Comparison of ENCODE assay signal across 8 cellular contexts in genomic region chr12:122880668-122881067, GRCh38. TPM values are rescaled to one million over a fixed set of nuclear protein-coding genes. Genes with fewer than 3 reads are reported as not detected.
DNase-seq lines count a peak whose midpoint lies in the region; ATAC-seq and TF ChIP-seq lines count a peak whose summit lies in the region.

No MANE protein-coding gene starts in this region.

- no peak overlapping the region for H4K8ac ChIP-seq in mesenchymal stem cell (ENCODE audit: low read length)

- peak overlapping the region in 1 of 2 experiments; percentile 65 for H3K23ac ChIP-seq in mesenchymal stem cell (ENCODE audit: low read length in 2 of 2)

- H3K9me3 ChIP-seq in mesenchymal stem cell (ENCODE audit: control insufficient read depth, low read length) = no peaks in the 10 kb centered on the region

- H3K4ac ChIP-seq in mesenchymal stem cell (ENCODE audit: low read depth in 1 of 2, low read length in 2 of 2) = no peak overlapping the region

- peak overlapping the region; percentile 80 for H3K27ac Mint-ChIP-seq in chondrocyte (ENCODE audit: unreplicated experiment)
- no peak overlapping the region for H3K27ac Mint-ChIP-seq in activated naive CD4-positive, alpha-beta T cell treated with anti-CD3 and anti-CD28 coated beads, Interleukin-2, amount 10 ng/mL, durations not matched to agents 7 days and 5 days

- H2BK120ac ChIP-seq in mesenchymal stem cell (ENCODE audit: low read depth, low read length) = no peak overlapping the region

- CTCF ChIA-PET in activated naive CD4-positive, alpha-beta T cell treated with anti-CD3 and anti-CD28 coated beads, Interleukin-2, amount 10 ng/mL, durations not matched to agents 7 days and 5 days (lab: Charles Lee) = interaction anchor here (0.7 to 4.1 kb wide), 9 partner anchors 9 to 94 kb away, joined by 3 to 35 read pairs (median 5); partner anchors contain the start of gene OGFOD2

- DNase-seq in NCI-H82 (lab: John Stamatoyannopoulos, UW) (peak; percentile 67), NCI-H82 treated with DMSO at 0.1 percent for 48 hours (lab: John Stamatoyannopoulos, UW; ENCODE audit: unreplicated experiment) (no peak), NCI-H446 (lab: John Stamatoyannopoulos, UW) (peak; percentile 22 to 60), chondrocyte (ENCODE audit: low spot score) (no peak), mesenchymal stem cell (no peak), dedifferentiated amniotic fluid mesenchymal stem cell (ENCODE audit: extremely low spot score) (no peak)
- DNase-seq in activated naive CD4-positive, alpha-beta T cell treated with anti-CD3 and anti-CD28 coated beads, Interleukin-2, amount 10 ng/mL, durations not matched to agents 7 days and 5 days = no peak

- H3K27me3 ChIP-seq in mesenchymal stem cell (ENCODE audit: control insufficient read depth in 1 of 2, insufficient read depth in 1 of 2, low read length in 2 of 2) = no peaks in the 10 kb centered on the region

- peak; percentile 73 for TF ChIP-seq CTCF in chondrocyte (IDR thresholded peaks at IDR 0.05)

- no peak overlapping the region for H4K91ac ChIP-seq in mesenchymal stem cell (ENCODE audit: low read length)

- H3K18ac ChIP-seq in mesenchymal stem cell (ENCODE audit: low read depth in 1 of 2, low read length in 2 of 2) = peak overlapping the region in 1 of 2 experiments; percentile 74

- H3K4me3 ChIP-seq in mesenchymal stem cell (ENCODE audit: insufficient read depth in 1 of 2, low read depth in 1 of 2, low read length in 2 of 2) = peak overlapping the region in 1 of 2 experiments; percentile 48

- H2AK5ac ChIP-seq in mesenchymal stem cell (ENCODE audit: low read length, severe bottlenecking) = peak overlapping the region; percentile 57

- no peaks in the 10 kb centered on the region for H3K36me3 Mint-ChIP-seq in chondrocyte (ENCODE audit: low read depth)
- H3K36me3 Mint-ChIP-seq in activated naive CD4-positive, alpha-beta T cell treated with anti-CD3 and anti-CD28 coated beads, Interleukin-2, amount 10 ng/mL, durations not matched to agents 7 days and 5 days = peaks cover 36% of the 10 kb centered on the region

- no peak overlapping the region for H2AFZ ChIP-seq in mesenchymal stem cell (ENCODE audit: low read depth, low read length)

- peaks cover 60% of the 10 kb centered on the region for H3K4me1 Mint-ChIP-seq in chondrocyte (ENCODE audit: low read depth)
- peaks cover 83% of the 10 kb centered on the region for H3K4me1 Mint-ChIP-seq in activated naive CD4-positive, alpha-beta T cell treated with anti-CD3 and anti-CD28 coated beads, Interleukin-2, amount 10 ng/mL, durations not matched to agents 7 days and 5 days

- H3K27me3 Mint-ChIP-seq in chondrocyte (ENCODE audit: low read depth) = no peaks in the 10 kb centered on the region
- H3K27me3 Mint-ChIP-seq in activated naive CD4-positive, alpha-beta T cell treated with anti-CD3 and anti-CD28 coated beads, Interleukin-2, amount 10 ng/mL, durations not matched to agents 7 days and 5 days = peaks cover 27% of the 10 kb centered on the region

- H3K9ac ChIP-seq in mesenchymal stem cell (ENCODE audit: low read length) = peak overlapping the region; percentile 70

- H2BK15ac ChIP-seq in mesenchymal stem cell (ENCODE audit: low read depth, poor library complexity, severe bottlenecking) = no peak overlapping the region

- H2BK5ac ChIP-seq in mesenchymal stem cell (ENCODE audit: low read depth, low read length, poor library complexity, severe bottlenecking) = peak overlapping the region; percentile 75

- H3K4me1 ChIP-seq in mesenchymal stem cell (ENCODE audit: control insufficient read depth, insufficient read depth, low read depth, low read length) = peaks cover 26% of the 10 kb centered on the region

- peak overlapping the region in 1 of 2 experiments; percentile 39 for H3K14ac ChIP-seq in mesenchymal stem cell (ENCODE audit: low read length in 2 of 2)

- H3K36me3 ChIP-seq in mesenchymal stem cell (ENCODE audit: control insufficient read depth in 1 of 2, insufficient read depth in 2 of 2, low read depth in 1 of 2, low read length in 2 of 2) = peaks cover 0 to 4% of the 10 kb centered on the region in 2 experiments

- no peak overlapping the region for H2BK12ac ChIP-seq in mesenchymal stem cell (ENCODE audit: low read length in 2 of 2)

- H3K79me1 ChIP-seq in mesenchymal stem cell (replicated peaks; ENCODE audit: low read length, poor library complexity, severe bottlenecking) = peaks cover 10% of the 10 kb centered on the region

- H3K27ac ChIP-seq in mesenchymal stem cell (ENCODE audit: low read length, poor library complexity, severe bottlenecking) = peak overlapping the region; percentile 89

- no peak for ATAC-seq in GM21367 (IDR thresholded peaks at IDR 0.05; ENCODE audit: unreplicated experiment)

- H3K4me3 Mint-ChIP-seq in chondrocyte (ENCODE audit: unreplicated experiment) = no peak overlapping the region
- no peak overlapping the region for H3K4me3 Mint-ChIP-seq in activated naive CD4-positive, alpha-beta T cell treated with anti-CD3 and anti-CD28 coated beads, Interleukin-2, amount 10 ng/mL, durations not matched to agents 7 days and 5 days

- WGBS in mesenchymal stem cell = 79% methylated on average over 6 of the region's 8 CpGs

- peak overlapping the region; percentile 61 for H3K4me2 ChIP-seq in mesenchymal stem cell (ENCODE audit: low read length, poor library complexity, severe bottlenecking)

- no peaks in the 10 kb centered on the region for H3K9me3 Mint-ChIP-seq in chondrocyte (ENCODE audit: low read depth)
- H3K9me3 Mint-ChIP-seq in activated naive CD4-positive, alpha-beta T cell treated with anti-CD3 and anti-CD28 coated beads, Interleukin-2, amount 10 ng/mL, durations not matched to agents 7 days and 5 days = peaks cover 2% of the 10 kb centered on the region

RNA-seq across cellular contexts. Expression of gene VPS37B, which starts 15.3 kb away (rescaled TPM):
- total RNA-seq in chondrocyte = 17.4 to 25.3 TPM (median 24.4 TPM) in 3 replicates
- polyA plus RNA-seq in mesenchymal stem cell (2013, experiment 1 of 2) = 23.0 TPM
- polyA plus RNA-seq in mesenchymal stem cell (2013, experiment 2 of 2) = 23.9 TPM

RNA-seq across cellular contexts. Expression of gene HIP1R, which starts 45.4 kb away (rescaled TPM):
- 13.8 to 14.1 TPM (median 13.8 TPM) in 3 replicates for total RNA-seq in chondrocyte
- polyA plus RNA-seq in mesenchymal stem cell (2013, experiment 1 of 2) = 4.6 TPM
- 5.0 TPM for polyA plus RNA-seq in mesenchymal stem cell (2013, experiment 2 of 2)

Comparison
In these comparisons a context has a peak if more than half of its experiments do, and no peak if none do; other contexts are left out.
1. DNase-seq: peak in NCI-H82 (single experiment) and NCI-H446 (2 of 2); none in NCI-H82 treated with DMSO at 0.1 percent for 48 hours (single experiment), chondrocyte (single experiment), mesenchymal stem cell (single experiment), dedifferentiated amniotic fluid mesenchymal stem cell (single experiment) and activated naive CD4-positive, alpha-beta T cell treated with anti-CD3 and anti-CD28 coated beads, Interleukin-2, amount 10 ng/mL, durations not matched to agents 7 days and 5 days (single experiment).